Comparison of ENCODE assay signal across 1 cellular context in genomic region chr20:22511943-22512910, GRCh38.
TF ChIP-seq lines count a peak whose summit lies in the region.

No MANE protein-coding gene starts in this region.

TF ChIP-seq in HepG2, 621 proteins besides CTCF, POLR2A, EP300 and RAD21 (continued from another document and continues in another):
- TF ChIP-seq ZNF687 (CRISPR knock-in tag; IDR thresholded peaks at IDR 0.05) (peak; percentile 89), ZBTB1 (CRISPR knock-in tag; IDR thresholded peaks at IDR 0.05; ENCODE audit: borderline replicate concordance) (no peak), HMGA1 (CRISPR knock-in tag; conservative IDR thresholded peaks at IDR 0.05) (no peak), CBX5 (CRISPR knock-in tag; IDR thresholded peaks at IDR 0.05; ENCODE audit: borderline replicate concordance) (peak; percentile 98), STAG1 (CRISPR knock-in tag; IDR thresholded peaks at IDR 0.05) (peak; percentile 58), ATF7-NPFF (CRISPR knock-in tag; IDR thresholded peaks at IDR 0.05; ENCODE audit: low read depth) (0 out of 2 replicates have a peak, but pooled peaks have one; percentile 28), PRDM15 (CRISPR knock-in tag; IDR thresholded peaks at IDR 0.05) (no peak), ZNF335 (CRISPR knock-in tag; IDR thresholded peaks at IDR 0.05) (no peak), KDM4B (CRISPR knock-in tag; IDR thresholded peaks at IDR 0.05) (peak; percentile 95), ZNF318 (CRISPR knock-in tag; IDR thresholded peaks at IDR 0.05) (peak; percentile 59; the same call in 1 of the 2 replicates), ZNF230 (CRISPR knock-in tag; IDR thresholded peaks at IDR 0.05) (peak; percentile 80; the same call in 1 of the 2 replicates), ZNF33A (CRISPR knock-in tag; IDR thresholded peaks at IDR 0.05; ENCODE audit: borderline replicate concordance) (no peak), BRD4 (CRISPR knock-in tag; IDR thresholded peaks at IDR 0.05) (peak; percentile 75), KMT2B (CRISPR knock-in tag; IDR thresholded peaks at IDR 0.05) (peak; percentile 46), SIN3A (IDR thresholded peaks at IDR 0.05; ENCODE audit: borderline replicate concordance, low read depth, low read length) (peak; percentile 88), SP1 (IDR thresholded peaks at IDR 0.05) (no peak), SP1 (CRISPR knock-in tag; IDR thresholded peaks at IDR 0.05) (peak; percentile 51; the same call in 1 of the 2 replicates), BORCS8-MEF2B (CRISPR knock-in tag; IDR thresholded peaks at IDR 0.05) (peak; percentile 78), DRAP1 (CRISPR knock-in tag; IDR thresholded peaks at IDR 0.05) (peak; percentile 94), ZNF747 (CRISPR knock-in tag; IDR thresholded peaks at IDR 0.05; ENCODE audit: borderline replicate concordance) (peak; percentile 43; the same call in 1 of the 2 replicates), KMT2A (CRISPR knock-in tag; IDR thresholded peaks at IDR 0.05) (peak; percentile 47), ZNF616 (CRISPR knock-in tag; IDR thresholded peaks at IDR 0.05; ENCODE audit: low read depth) (peak; percentile 87; the same call in 1 of the 2 replicates), PHF21A (CRISPR knock-in tag; IDR thresholded peaks at IDR 0.05) (peak; percentile 99), PBX2 (CRISPR knock-in tag; IDR thresholded peaks at IDR 0.05) (no peak), KLF12 (CRISPR knock-in tag; IDR thresholded peaks at IDR 0.05; ENCODE audit: borderline replicate concordance) (peak; percentile 78), PBX3 (CRISPR knock-in tag; IDR thresholded peaks at IDR 0.05; ENCODE audit: borderline replicate concordance) (0 out of 2 replicates have a peak, but pooled peaks have one; percentile 50), ZFP62 (CRISPR knock-in tag; IDR thresholded peaks at IDR 0.05) (no peak), TAF15 (IDR thresholded peaks at IDR 0.05; ENCODE audit: low read depth, low read length, poor library complexity, severe bottlenecking) (no peak), DZIP1 (CRISPR knock-in tag; IDR thresholded peaks at IDR 0.05) (no peak), ZSCAN21 (CRISPR knock-in tag; IDR thresholded peaks at IDR 0.05; ENCODE audit: borderline replicate concordance) (peak; percentile 73; the same call in 1 of the 2 replicates), SP4 (CRISPR knock-in tag; IDR thresholded peaks at IDR 0.05) (peak; percentile 8; the same call in 1 of the 2 replicates), ZNF589 (CRISPR knock-in tag; conservative IDR thresholded peaks at IDR 0.05) (0 out of 2 replicates have a peak, but pooled peaks have one; percentile 30), ZNF468 (CRISPR knock-in tag; IDR thresholded peaks at IDR 0.05) (0 out of 2 replicates have a peak, but pooled peaks have one; percentile 44), ZNF639 (CRISPR knock-in tag; conservative IDR thresholded peaks at IDR 0.05) (no peak; the same call in 1 of the 2 replicates)
